Comparison of ENCODE assay signal across 18 cellular contexts in genomic region chr22:20553947-20554741, GRCh38. TPM values are rescaled to one million over a fixed set of nuclear protein-coding genes. Genes with fewer than 3 reads are reported as not detected.
A peak's percentile ranks its signal among the peaks of the same experiment; 100 is the strongest.
DNase-seq lines count a peak whose midpoint lies in the region; ATAC-seq, FAIRE-seq and TF ChIP-seq lines count a peak whose summit lies in the region.
"Had no signal": no experiment of that assay in that cellular context is flagged by ENCODE, and none has a peak within 500 bp of the region (broad histone marks: within the 10 kb centered on the region; RNA-seq: fewer than 3 reads in every experiment).

No MANE protein-coding gene starts in this region.

- peaks cover 89% of the 10 kb centered on the region for H3K79me2 ChIP-seq in astrocyte (ENCODE audit: insufficient read depth, low read length)

- H3K27me3 ChIP-seq in astrocyte (ENCODE audit: insufficient read depth, low read length) (no peaks in the 10 kb centered on the region), layer of hippocampus (ENCODE audit: control insufficient read depth, insufficient read depth, low read length) (no peaks in the 10 kb centered on the region), thoracic aorta (replicated peaks; ENCODE audit: insufficient read depth) (no peaks in the 10 kb centered on the region)
- H3K27me3 ChIP-seq: colonic mucosa had no signal

- POLR2A ChIA-PET in GM10248 (lab: Yijun Ruan, JAX), result no interaction called here

- no peak overlapping the region for H3K9ac ChIP-seq in astrocyte (ENCODE audit: low read length)

- peak overlapping the region; percentile 75 for H3K27ac Mint-ChIP-seq in activated T-cell treated with anti-CD3 and anti-CD28 coated beads, Interleukin-2, amount 50 U/mL, for 24 hours
- H3K27ac Mint-ChIP-seq in astrocyte (ENCODE audit: unreplicated experiment), result peak overlapping the region; percentile 81

- DNase-seq in activated T-cell treated with anti-CD3 and anti-CD28 coated beads, Interleukin-2, amount 50 U/mL, for 24 hours, result no peak
- DNase-seq in activated T-cell treated with anti-CD3 and anti-CD28 coated beads for 4 hours (no peak), astrocyte (ENCODE audit: low read depth) (no peak), thoracic aorta (ENCODE audit: low spot score) (no peak), GM19238 (ENCODE audit: insufficient read length, low spot score) (no peak), GM10248 (ENCODE audit: extremely low spot score) (no peak)
- DNase-seq: ACHN; activated CD4-positive, CD25-positive, alpha-beta regulatory T cell; colonic mucosa; NCI-H1930; NCI-H82 had no signal

- H3K9me3 ChIP-seq in astrocyte (ENCODE audit: insufficient read depth, low read depth, low read length), result no peaks in the 10 kb centered on the region
- H3K9me3 ChIP-seq in thoracic aorta, result no peaks in the 10 kb centered on the region
- H3K9me3 ChIP-seq: colonic mucosa had no signal

- H3K4me1 Mint-ChIP-seq in activated T-cell treated with anti-CD3 and anti-CD28 coated beads, Interleukin-2, amount 50 U/mL, for 24 hours (ENCODE audit: low read depth), result peaks cover 99% of the 10 kb centered on the region
- peaks cover 66% of the 10 kb centered on the region for H3K4me1 Mint-ChIP-seq in astrocyte (ENCODE audit: low read depth, unreplicated experiment)

- H3K27me3 Mint-ChIP-seq in activated T-cell treated with anti-CD3 and anti-CD28 coated beads, Interleukin-2, amount 50 U/mL, for 24 hours, result no peaks in the 10 kb centered on the region
- H3K27me3 Mint-ChIP-seq in astrocyte (ENCODE audit: low read depth, unreplicated experiment), result no peaks in the 10 kb centered on the region
- H3K27me3 Mint-ChIP-seq: activated T-helper 17 cell treated with anti-CD3 and anti-CD28 coated beads, Interleukin-2, amount 50 U/mL, for 72 hours; type B pancreatic cell had no signal

- H2AFZ ChIP-seq in astrocyte (ENCODE audit: low read depth, low read length), result no peak overlapping the region

- no peak overlapping the region for H3K4me2 ChIP-seq in astrocyte (ENCODE audit: low read length)

- H3K36me3 ChIP-seq in astrocyte (ENCODE audit: insufficient read depth, low read length) (peaks cover 39% of the 10 kb centered on the region), thoracic aorta (peaks cover 12% of the 10 kb centered on the region)

- H3K4me1 ChIP-seq in astrocyte (ENCODE audit: insufficient read depth, low read length) (peaks cover 44% of the 10 kb centered on the region), thoracic aorta (ENCODE audit: control insufficient read depth in 1 of 2, low read depth in 2 of 2) (peaks cover 54 to 76% of the 10 kb centered on the region in 2 donors)

- TF ChIP-seq CTCF in astrocyte (IDR thresholded peaks at IDR 0.05; ENCODE audit: insufficient read depth, low read depth, low read length), result no peak
- no peak for TF ChIP-seq CTCF in thoracic aorta (IDR thresholded peaks at IDR 0.05)
- TF ChIP-seq CTCF in GM10248 (IDR thresholded peaks at IDR 0.05; ENCODE audit: control extremely low read depth, extremely low read depth, low read depth, missing control alignments), result no peak

- ATAC-seq in thoracic aorta (ENCODE audit: insufficient number of reproducible peaks, low FRiP score, low read depth) (no peak), HG03175 (IDR thresholded peaks at IDR 0.05; ENCODE audit: unreplicated experiment) (no peak)
- ATAC-seq: activated T-helper 17 cell treated with anti-CD3 and anti-CD28 coated beads, Interleukin-2, amount 50 U/mL, for 72 hours; HCT116 had no signal

- no peak overlapping the region for H3K4me3 ChIP-seq in astrocyte (ENCODE audit: insufficient read depth, low read depth, low read length)
- no peak overlapping the region for H3K4me3 ChIP-seq in thoracic aorta
- H3K4me3 ChIP-seq: colonic mucosa had no signal

- peaks cover 98% of the 10 kb centered on the region for H4K20me1 ChIP-seq in astrocyte (ENCODE audit: insufficient read depth, low read length)

- H3K27ac ChIP-seq in astrocyte (ENCODE audit: low read depth, low read length) (no peak overlapping the region), layer of hippocampus (ENCODE audit: low read depth, low read length) (peak overlapping the region; percentile 21), thoracic aorta (peak overlapping the region; percentile 97 to 98)

- peaks cover 7% of the 10 kb centered on the region for H3K9me3 Mint-ChIP-seq in activated T-cell treated with anti-CD3 and anti-CD28 coated beads, Interleukin-2, amount 50 U/mL, for 24 hours
- no peaks in the 10 kb centered on the region for H3K9me3 Mint-ChIP-seq in astrocyte (ENCODE audit: unreplicated experiment)

- CTCF ChIA-PET in GM10248 (lab: Yijun Ruan, JAX), result interaction anchor here (1.4 to 12.5 kb wide), 3 partner anchors 10 to 34 kb away, joined by 3 to 100 read pairs (median 4); no protein-coding TSS in a partner anchor

- peaks cover 89% of the 10 kb centered on the region for H3K36me3 Mint-ChIP-seq in activated T-cell treated with anti-CD3 and anti-CD28 coated beads, Interleukin-2, amount 50 U/mL, for 24 hours (ENCODE audit: low read depth)
- peaks cover 41% of the 10 kb centered on the region for H3K36me3 Mint-ChIP-seq in astrocyte (ENCODE audit: low read depth, unreplicated experiment)

- no peak overlapping the region for H3K4me3 Mint-ChIP-seq in activated T-cell treated with anti-CD3 and anti-CD28 coated beads, Interleukin-2, amount 50 U/mL, for 24 hours
- no peak overlapping the region for H3K4me3 Mint-ChIP-seq in astrocyte (ENCODE audit: unreplicated experiment)
- H3K4me3 Mint-ChIP-seq: type B pancreatic cell had no signal

- FAIRE-seq in astrocyte (lab: Jason Lieb, UNC), result no peak
- FAIRE-seq: frontal cortex, GM12891 had no signal

RNA-seq across cellular contexts. Expression of gene MED15, which starts 46.7 kb away (rescaled TPM):
- total RNA-seq in astrocyte, result 127 and 153 TPM in 2 replicates
- total RNA-seq in thoracic aorta, result 10 to 100 TPM; 78.9 to 98.6 TPM

RNA-seq across cellular contexts. Expression of gene KLHL22, which starts 58.5 kb away (rescaled TPM):
- 13.7 and 14.0 TPM in 2 replicates for total RNA-seq in astrocyte
- 10 to 100 TPM; 24.0 to 41.1 TPM for total RNA-seq in thoracic aorta
